Comparison of ENCODE assay signal across 8 cellular contexts in the genomic region with DNA sequence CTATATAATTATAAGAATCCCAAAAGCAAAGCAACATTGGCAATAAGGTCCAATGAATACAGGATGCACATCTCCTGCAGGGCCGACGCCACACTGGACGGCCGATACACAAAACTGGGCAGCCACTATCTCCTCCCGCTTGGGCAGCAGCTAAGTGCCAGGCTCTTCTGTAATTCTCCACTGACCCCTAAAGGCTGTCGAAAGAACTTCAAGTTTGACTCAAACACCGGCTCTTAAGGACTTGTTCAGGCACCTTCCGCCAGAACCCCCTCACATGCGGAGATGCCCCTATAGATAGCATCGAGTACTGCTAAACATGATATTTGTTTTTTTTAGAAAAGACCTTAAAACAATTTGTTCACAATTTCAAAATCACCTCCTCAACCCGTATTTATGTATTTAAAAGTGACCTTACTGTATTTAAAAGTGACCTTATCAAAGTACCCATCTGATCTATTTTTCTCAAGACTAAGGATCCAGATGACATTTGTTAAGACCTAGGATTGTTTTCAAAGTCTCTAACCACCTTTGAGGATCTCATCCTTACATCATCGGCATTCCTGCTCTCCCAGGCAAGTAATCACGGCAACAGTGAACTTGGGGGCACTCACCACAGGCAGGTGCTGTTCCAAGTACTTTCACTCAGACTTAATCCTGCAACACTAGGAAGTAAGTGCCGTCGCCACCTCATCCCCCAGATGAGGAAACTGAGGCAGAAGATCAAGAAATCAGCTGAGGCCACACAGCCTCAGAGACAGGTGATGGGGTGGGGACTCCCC.
DNase-seq lines count a peak whose midpoint lies in the region; ATAC-seq and TF ChIP-seq lines count a peak whose summit lies in the region.

No MANE protein-coding gene starts in this region.

- H3K27ac ChIP-seq in SJSA1 (no peak overlapping the region), gastroesophageal sphincter (no peak overlapping the region), prostate gland (no peak overlapping the region)

- ATAC-seq in gastroesophageal sphincter, result no peak
- ATAC-seq in HG02884 (IDR thresholded peaks at IDR 0.05; ENCODE audit: unreplicated experiment), result no peak
- no peak for ATAC-seq in GM19395 (IDR thresholded peaks at IDR 0.05; ENCODE audit: unreplicated experiment)

- H3K4me1 ChIP-seq in SJSA1 (replicated peaks) (no peaks in the 10 kb centered on the region), gastroesophageal sphincter (peaks cover 0 to 8% (median 0%) of the 10 kb centered on the region in 3 donors), prostate gland (replicated peaks) (no peaks in the 10 kb centered on the region)

- H3K9me3 ChIP-seq in SJSA1 (replicated peaks) (no peaks in the 10 kb centered on the region), gastroesophageal sphincter (no peaks in the 10 kb centered on the region), prostate gland (no peaks in the 10 kb centered on the region)

- TF ChIP-seq CTCF in GM10248 (IDR thresholded peaks at IDR 0.05; ENCODE audit: control extremely low read depth, extremely low read depth, low read depth, missing control alignments) (no peak), LNCAP (IDR thresholded peaks at IDR 0.05) (peak; percentile 50), gastroesophageal sphincter (IDR thresholded peaks at IDR 0.05) (peak; percentile 15 to 48 (median 44)), prostate gland (IDR thresholded peaks at IDR 0.05) (peak in 3 of 4 experiments; percentile 42 to 53 (median 43))

- no peak overlapping the region for H3K4me3 ChIP-seq in SJSA1
- H3K4me3 ChIP-seq in gastroesophageal sphincter, result no peak overlapping the region
- no peak overlapping the region for H3K4me3 ChIP-seq in prostate gland

- intact Hi-C loops in prostate gland (cut with DNase I), result loop anchor here (5.0 kb wide), 1 partner anchor 1038 kb away; no protein-coding TSS in a partner anchor

- DNase-seq in GM10248 (ENCODE audit: extremely low spot score) (peak; percentile 44), SJSA1 (ENCODE audit: low read depth in 1 of 2, low spot score in 2 of 2) (peak; percentile 37 to 59), prostate gland (ENCODE audit: low spot score) (peak; percentile 15)
- no peak for DNase-seq in stimulated activated CD4-positive, alpha-beta T cell treated with anti-CD3 and anti-CD28 coated beads, Interleukin-2, amount 100 ng/mL, for 24 hours

- 50 to 59% methylated on average over 10 to 11 of the region's 15 CpGs for WGBS in gastroesophageal sphincter (ENCODE audit: low coverage in 1 of 2), 2 donors
- WGBS in prostate gland, result 44% methylated on average over 15 of the region's 15 CpGs

- no peak for TF ChIP-seq EP300 in gastroesophageal sphincter (IDR thresholded peaks at IDR 0.05)

- H3K36me3 ChIP-seq in SJSA1, result peaks cover 64% of the 10 kb centered on the region
- H3K36me3 ChIP-seq in gastroesophageal sphincter, result peaks cover 0 to 89% of the 10 kb centered on the region in 2 donors
- H3K36me3 ChIP-seq in prostate gland, result peaks cover 0 to under 1% of the 10 kb centered on the region in 2 donors

- POLR2A ChIA-PET in GM10248 (lab: Yijun Ruan, JAX), result no interaction called here

- CTCF ChIA-PET in GM10248 (lab: Yijun Ruan, JAX), result interaction anchor here (2.1 to 4.3 kb wide), 2 partner anchors 9 to 11 kb away, joined by 6 to 20 read pairs; no protein-coding TSS in a partner anchor

- H3K27me3 ChIP-seq in SJSA1 (replicated peaks), result no peaks in the 10 kb centered on the region
- no peaks in the 10 kb centered on the region for H3K27me3 ChIP-seq in gastroesophageal sphincter
- no peaks in the 10 kb centered on the region for H3K27me3 ChIP-seq in prostate gland (replicated peaks; ENCODE audit: insufficient read depth)

- TF ChIP-seq POLR2A in gastroesophageal sphincter (IDR thresholded peaks at IDR 0.05) (no peak), prostate gland (IDR thresholded peaks at IDR 0.05) (no peak)

Comparison
In these comparisons a context has a peak if more than half of its experiments do, and no peak if none do; other contexts are left out.
1. DNase-seq: peak in GM10248 (single experiment), SJSA1 (2 of 2) and prostate gland (single experiment); none in stimulated activated CD4-positive, alpha-beta T cell treated with anti-CD3 and anti-CD28 coated beads, Interleukin-2, amount 100 ng/mL, for 24 hours (0 of 2).